In genomic region chr3:74127261-74127660, GRCh38 we compare ENCODE assay signal across 3 cellular contexts.
"Had no signal": no experiment of that assay in that cellular context is flagged by ENCODE, and none has a peak within 500 bp of the region (broad histone marks: within the 10 kb centered on the region; RNA-seq: fewer than 3 reads in every experiment).

No MANE protein-coding gene starts in this region.

- H3K36me3 Mint-ChIP-seq: IgD-negative memory B cell had no signal

- H3K27me3 Mint-ChIP-seq: IgD-negative memory B cell had no signal

- H3K4me1 Mint-ChIP-seq: IgD-negative memory B cell had no signal

- H3K27ac Mint-ChIP-seq: IgD-negative memory B cell had no signal

- DNase-seq: IMR-90 had no signal

- H3K4me3 Mint-ChIP-seq: IgD-negative memory B cell had no signal

- H3K4me3 ChIP-seq: K562 had no signal
